ENCODE assay signal across 24 cellular contexts in genomic region chr13:39159971-39160370, GRCh38.
"Had no signal": no experiment of that assay in that cellular context is flagged by ENCODE, and none has a peak within 500 bp of the region (broad histone marks: within the 10 kb centered on the region; RNA-seq: fewer than 3 reads in every experiment).

No MANE protein-coding gene starts in this region.

- H3K79me2 ChIP-seq: hepatocyte had no signal

- H3K4me1 Mint-ChIP-seq: activated B cell treated with CpG ODN at 0.5 μM for 24 hours; activated naive CD4-positive, alpha-beta T cell treated with anti-CD3 and anti-CD28 coated beads, Interleukin-2, amount 10 ng/mL, durations not matched to agents 7 days and 5 days; immature natural killer cell; naive thymus-derived CD8-positive, alpha-beta T cell had no signal

- H3K36me3 ChIP-seq: esophagus muscularis mucosa, left ventricle myocardium inferior, vagina had no signal

- H3K9me3 Mint-ChIP-seq: activated B cell treated with CpG ODN at 0.5 μM for 24 hours; activated naive CD4-positive, alpha-beta T cell treated with anti-CD3 and anti-CD28 coated beads, Interleukin-2, amount 10 ng/mL, durations not matched to agents 7 days and 5 days; immature natural killer cell; type B pancreatic cell had no signal

- H3K27ac Mint-ChIP-seq: activated B cell treated with CpG ODN at 0.5 μM for 24 hours; activated CD4-positive, alpha-beta T cell treated with anti-CD3 and anti-CD28 coated beads for 36 hours; activated naive CD4-positive, alpha-beta T cell treated with anti-CD3 and anti-CD28 coated beads, Interleukin-2, amount 10 ng/mL, durations not matched to agents 7 days and 5 days; immature natural killer cell; mesothelial cell of epicardium; progenitor cell of endocrine pancreas; type B pancreatic cell had no signal

- H3K4me3 ChIP-seq: body of pancreas, coronary artery, esophagus muscularis mucosa, hepatocyte, left ventricle myocardium inferior, testis, vagina had no signal

- H3K27me3 ChIP-seq: body of pancreas, esophagus muscularis mucosa, hepatocyte, testis, vagina had no signal

- ATAC-seq: body of pancreas; naive thymus-derived CD8-positive, alpha-beta T cell had no signal

- H3K4me3 Mint-ChIP-seq: activated B cell treated with CpG ODN at 0.5 μM for 24 hours; activated CD4-positive, alpha-beta T cell treated with anti-CD3 and anti-CD28 coated beads for 36 hours; activated naive CD4-positive, alpha-beta T cell treated with anti-CD3 and anti-CD28 coated beads, Interleukin-2, amount 10 ng/mL, durations not matched to agents 7 days and 5 days; immature natural killer cell; mesothelial cell of epicardium; naive thymus-derived CD8-positive, alpha-beta T cell; type B pancreatic cell had no signal

- H3K4me2 ChIP-seq: hepatocyte had no signal

- DNase-seq: activated B cell treated with CpG ODN at 0.5 μM for 24 hours; activated CD4-positive, alpha-beta T cell treated with anti-CD3 and anti-CD28 coated beads, Interleukin-2, amount 50 U/mL, for 4 hours; activated naive CD4-positive, alpha-beta T cell treated with anti-CD3 and anti-CD28 coated beads, Interleukin-2, amount 10 ng/mL, durations not matched to agents 7 days and 5 days; activated T-cell treated with anti-CD3 and anti-CD28 coated beads, Interleukin-2, amount 50 U/mL, for 48 hours; anterior cingulate cortex; body of pancreas; glutamatergic neuron; immature natural killer cell; left ventricle myocardium inferior; naive thymus-derived CD8-positive, alpha-beta T cell; retina; stimulated activated CD4-positive, alpha-beta T cell treated with anti-CD3 and anti-CD28 coated beads, Interleukin-2, amount 100 ng/mL, for 48 hours; stimulated activated CD8-positive, alpha-beta memory T cell treated with anti-CD3 and anti-CD28 coated beads, Interleukin-4, amount 100 ng/mL, for 48 hours; stimulated activated naive CD4-positive, alpha-beta T cell; T-helper 9 cell; testis had no signal

- H3K27me3 Mint-ChIP-seq: type B pancreatic cell had no signal

- H3K4me1 ChIP-seq: body of pancreas, testis, vagina had no signal

- H3K27ac ChIP-seq: body of pancreas, coronary artery, esophagus muscularis mucosa, hepatocyte, left ventricle myocardium inferior, testis, vagina had no signal

- H2AFZ ChIP-seq: hepatocyte had no signal

- H3K36me3 Mint-ChIP-seq: activated naive CD4-positive, alpha-beta T cell treated with anti-CD3 and anti-CD28 coated beads, Interleukin-2, amount 10 ng/mL, durations not matched to agents 7 days and 5 days; immature natural killer cell; mesothelial cell of epicardium; naive thymus-derived CD8-positive, alpha-beta T cell; type B pancreatic cell had no signal

- H3K9me3 ChIP-seq: body of pancreas, esophagus muscularis mucosa, left ventricle myocardium inferior, testis, vagina had no signal
